In the genomic region with DNA sequence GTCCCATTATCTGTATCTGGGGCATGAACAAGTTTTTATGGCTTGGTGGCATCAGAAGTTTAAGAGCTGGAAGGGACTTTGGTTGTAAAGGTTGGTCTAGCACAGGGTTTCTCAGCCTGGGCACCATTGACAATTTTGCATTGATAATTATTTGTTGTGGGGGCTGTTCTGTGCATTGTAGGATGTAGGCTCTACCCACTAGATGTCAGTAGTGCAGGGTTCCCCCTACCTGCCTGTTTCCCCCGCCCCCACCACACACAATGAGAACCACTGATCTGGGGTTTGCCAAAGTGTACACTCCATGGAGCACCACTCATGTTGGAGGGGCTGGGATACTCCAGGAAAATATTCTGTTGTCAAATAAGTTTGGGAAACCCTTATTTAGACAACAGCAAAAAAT, we compare ENCODE assay signal across 14 cellular contexts. TPM values are rescaled to one million over a fixed set of nuclear protein-coding genes. Genes with fewer than 3 reads are reported as not detected.
DNase-seq lines count a peak whose midpoint lies in the region; ATAC-seq and TF ChIP-seq lines count a peak whose summit lies in the region.
"Had no signal": no experiment of that assay in that cellular context is flagged by ENCODE, and none has a peak within 500 bp of the region (broad histone marks: within the 10 kb centered on the region; RNA-seq: fewer than 3 reads in every experiment).

No MANE protein-coding gene starts in this region.

- H3K9me3 ChIP-seq in MM.1S (replicated peaks; ENCODE audit: insufficient read depth, low read length), result no peaks in the 10 kb centered on the region
- H3K9me3 ChIP-seq: neutrophil had no signal

- H3K36me3 ChIP-seq in MM.1S (replicated peaks; ENCODE audit: insufficient read depth, low read length), result no peaks in the 10 kb centered on the region
- H3K36me3 ChIP-seq: neutrophil, tibial nerve had no signal

- no peak for ATAC-seq in Right ventricle myocardium inferior

- no peaks in the 10 kb centered on the region for H3K27me3 ChIP-seq in MM.1S (replicated peaks; ENCODE audit: insufficient read depth, low read length)
- H3K27me3 ChIP-seq: neutrophil, tibial nerve had no signal

- no peak overlapping the region for H3K4me2 ChIP-seq in MM.1S (ENCODE audit: low read depth, low read length)

- H3K9me2 ChIP-seq in MM.1S (replicated peaks; ENCODE audit: insufficient read depth, low read length), result no peaks in the 10 kb centered on the region

- H2AFZ ChIP-seq in MM.1S (ENCODE audit: low read length), result no peak overlapping the region

- TF ChIP-seq CTCF in GM12872 (IDR thresholded peaks at IDR 0.05; ENCODE audit: insufficient read depth, low read depth, low read length) (peak; percentile 56), GM20000 (IDR thresholded peaks at IDR 0.05; ENCODE audit: extremely low read depth, missing control alignments) (no peak), MM.1S (IDR thresholded peaks at IDR 0.05; ENCODE audit: low read length) (0 out of 2 replicates have a peak, but pooled peaks have one; percentile 3)

- no peaks in the 10 kb centered on the region for H4K20me1 ChIP-seq in MM.1S (ENCODE audit: insufficient read depth, low read length)

- H3K9ac ChIP-seq in MM.1S (ENCODE audit: low read length), result no peak overlapping the region

- peaks cover 5% of the 10 kb centered on the region for H3K4me1 ChIP-seq in MM.1S (ENCODE audit: low read length)

- H3F3A ChIP-seq in MM.1S (ENCODE audit: insufficient read depth, low read length), result 0 out of 2 replicates have a peak, but pooled peaks cover 1% of the 10 kb centered on the region

- DNase-seq in GM20000 (ENCODE audit: low spot score) (peak; percentile 23), MM.1S (no peak), iPS-NIHi11 (ENCODE audit: low spot score) (peak; percentile 26), SHP77 treated with DMSO at 0.1 percent for 48 hours (lab: John Stamatoyannopoulos, UW) (no peak), DMS53 (lab: John Stamatoyannopoulos, UW) (no peak), Right ventricle myocardium inferior (ENCODE audit: missing footprints) (no peak)
- no peak for DNase-seq in activated T-cell treated with anti-CD3 and anti-CD28 coated beads, Interleukin-2, amount 50 U/mL, for 1 hour
- DNase-seq: activated CD4-positive, alpha-beta T cell treated with anti-CD3 and anti-CD28 coated beads for 4 hours; CD8-positive, alpha-beta memory T cell; NCI-H1105 treated with DMSO at 0.1 percent for 48 hours; NCI-H774 had no signal

- no peak overlapping the region for H3K27ac ChIP-seq in MM.1S (ENCODE audit: low read length)
- H3K27ac ChIP-seq: tibial nerve had no signal

- no peak overlapping the region for H3K4me3 ChIP-seq in MM.1S (ENCODE audit: low read length)
- H3K4me3 ChIP-seq: tibial nerve had no signal

- intact Hi-C loops in Right ventricle myocardium inferior (cut with DNase I), result no loop called here

- H3K79me2 ChIP-seq in MM.1S (ENCODE audit: low read length), result peaks cover 85% of the 10 kb centered on the region

RNA-seq across cellular contexts. Expression of a gene that starts 42.7 kb away (rescaled TPM):
- total RNA-seq in Right ventricle myocardium inferior, result 72.9 TPM

Comparison
In these comparisons a context has a peak if more than half of its experiments do, and no peak if none do; other contexts are left out.
1. DNase-seq: peak in GM20000 (single experiment) and iPS-NIHi11 (single experiment); none in MM.1S (single experiment), SHP77 treated with DMSO at 0.1 percent for 48 hours (single experiment), DMS53 (single experiment), Right ventricle myocardium inferior (single experiment) and activated T-cell treated with anti-CD3 and anti-CD28 coated beads, Interleukin-2, amount 50 U/mL, for 1 hour (single experiment).